Comparison of ENCODE assay signal across 20 cellular contexts in the genomic region with DNA sequence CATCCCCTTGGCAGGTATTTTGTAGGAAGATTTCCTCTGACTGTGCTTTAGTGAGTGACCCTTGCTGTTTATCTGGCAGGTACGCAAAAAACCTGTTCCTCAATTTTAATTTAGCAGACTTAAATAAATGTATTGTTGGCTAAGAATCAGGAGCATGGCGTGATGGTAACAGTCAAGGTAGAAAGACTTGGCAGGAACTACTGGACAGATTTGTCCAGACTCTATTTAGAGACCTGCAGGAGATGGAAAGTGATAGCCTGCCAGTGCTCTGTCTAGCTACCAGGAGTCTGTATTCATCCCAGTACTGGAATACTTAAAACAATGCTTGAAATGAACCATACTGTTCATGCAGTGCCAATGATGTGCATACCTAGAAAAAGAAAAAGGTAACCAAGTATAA.
"Had no signal": no experiment of that assay in that cellular context is flagged by ENCODE, and none has a peak within 500 bp of the region (broad histone marks: within the 10 kb centered on the region; RNA-seq: fewer than 3 reads in every experiment).

No MANE protein-coding gene starts in this region.

- H3K9me3 ChIP-seq: gastrocnemius medialis, thyroid gland had no signal

- H3K27me3 Mint-ChIP-seq: progenitor cell of endocrine pancreas had no signal

- H3K27me3 ChIP-seq: dorsolateral prefrontal cortex, esophagus muscularis mucosa, gastrocnemius medialis, thyroid gland had no signal

- H3K27ac ChIP-seq: dorsolateral prefrontal cortex, esophagus muscularis mucosa, gastrocnemius medialis, thyroid gland had no signal

- DNase-seq: activated CD4-positive, alpha-beta T cell treated with anti-CD3 and anti-CD28 coated beads for 1 hour; activated CD4-positive, alpha-beta T cell treated with anti-CD3 and anti-CD28 coated beads, Interleukin-2, amount 50 U/mL, for 1 hour; activated gamma-delta T cell treated with Interleukin-2 at 50 U/mL for 16 hours; activated T-cell treated with anti-CD3 and anti-CD28 coated beads, Interleukin-2, amount 50 U/mL, for 1 hour; aorta; effector memory CD8-positive, alpha-beta T cell; gastrocnemius medialis; hippocampal formation; naive thymus-derived CD8-positive, alpha-beta T cell; right cardiac atrium; stimulated activated CD4-positive, alpha-beta T cell treated with anti-CD3 and anti-CD28 coated beads, Interleukin-12 subunit alpha, Interleukin-12 subunit beta, amount 100 ng/mL, for 4 hours; stimulated activated CD4-positive, alpha-beta T cell treated with anti-CD3 and anti-CD28 coated beads, Interleukin-4, amount 100 ng/mL, for 4 hours; T-helper 1 cell; thyroid gland had no signal

- H3K4me1 Mint-ChIP-seq: activated naive CD4-positive, alpha-beta T cell treated with anti-CD3 and anti-CD28 coated beads, Interleukin-2, amount 50 U/mL, for 24 hours; brain had no signal

- H3K4me3 ChIP-seq: dorsolateral prefrontal cortex, esophagus muscularis mucosa, gastrocnemius medialis, thyroid gland had no signal

- H3K9me3 Mint-ChIP-seq: effector memory CD8-positive, alpha-beta T cell had no signal

- H3K4me3 Mint-ChIP-seq: activated naive CD4-positive, alpha-beta T cell treated with anti-CD3 and anti-CD28 coated beads, Interleukin-2, amount 50 U/mL, for 24 hours; brain; effector memory CD8-positive, alpha-beta T cell; naive thymus-derived CD8-positive, alpha-beta T cell; stimulated activated naive CD8-positive, alpha-beta T cell treated with anti-CD3 and anti-CD28 coated beads, Interleukin-15, Interleukin-2, amounts not matched to agents 100 ng/mL and 50 ng/mL, for 24 hours had no signal

- H3K27ac Mint-ChIP-seq: activated naive CD4-positive, alpha-beta T cell treated with anti-CD3 and anti-CD28 coated beads, Interleukin-2, amount 50 U/mL, for 24 hours; brain; effector memory CD8-positive, alpha-beta T cell; naive thymus-derived CD8-positive, alpha-beta T cell; progenitor cell of endocrine pancreas; stimulated activated naive CD8-positive, alpha-beta T cell treated with anti-CD3 and anti-CD28 coated beads, Interleukin-15, Interleukin-2, amounts not matched to agents 100 ng/mL and 50 ng/mL, for 24 hours had no signal

- H3K4me1 ChIP-seq: esophagus muscularis mucosa, gastrocnemius medialis had no signal

- ATAC-seq: effector memory CD8-positive, alpha-beta T cell; gastrocnemius medialis; naive thymus-derived CD8-positive, alpha-beta T cell; right cardiac atrium had no signal

- H3K36me3 ChIP-seq: esophagus muscularis mucosa, gastrocnemius medialis, thyroid gland had no signal

- H3K36me3 Mint-ChIP-seq: activated naive CD4-positive, alpha-beta T cell treated with anti-CD3 and anti-CD28 coated beads, Interleukin-2, amount 50 U/mL, for 24 hours; naive thymus-derived CD8-positive, alpha-beta T cell had no signal
